11 cellular contexts compared by ENCODE assay signal in the genomic region with DNA sequence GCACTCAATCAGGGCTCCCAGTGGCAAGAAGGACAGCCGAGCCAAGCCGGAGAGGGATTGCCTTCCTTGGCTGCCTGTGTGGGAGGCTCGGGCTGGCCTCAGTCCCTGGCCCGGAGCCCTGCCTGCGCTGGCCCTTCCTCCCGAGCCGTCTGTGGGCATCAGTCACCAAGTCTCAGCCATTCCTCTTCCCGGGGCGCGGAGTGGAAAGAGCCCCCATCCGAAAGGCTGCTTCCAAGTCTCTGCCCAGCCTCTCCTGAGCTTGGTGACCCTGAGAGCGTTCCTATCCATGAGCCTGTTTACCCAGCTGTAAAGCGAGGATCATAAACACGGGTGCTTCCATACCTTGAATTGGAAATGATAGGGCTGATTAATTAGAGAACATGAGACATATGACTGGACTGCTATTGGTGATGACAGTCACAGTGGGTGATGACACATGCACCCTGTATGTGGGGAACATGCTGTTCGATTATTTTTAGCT. TPM values are rescaled to one million over a fixed set of nuclear protein-coding genes. Genes with fewer than 3 reads are reported as not detected.
DNase-seq lines count a peak whose midpoint lies in the region; ATAC-seq and TF ChIP-seq lines count a peak whose summit lies in the region.
"Had no signal": no experiment of that assay in that cellular context is flagged by ENCODE, and none has a peak within 500 bp of the region (broad histone marks: within the 10 kb centered on the region; RNA-seq: fewer than 3 reads in every experiment).

No MANE protein-coding gene starts in this region.

- TF ChIP-seq CTCF in cardiac fibroblast (IDR thresholded peaks at IDR 0.05; ENCODE audit: low read depth, low read length) (no peak), thyroid gland (IDR thresholded peaks at IDR 0.05) (no peak)

- no peak overlapping the region for H3K27ac ChIP-seq in thyroid gland
- H3K27ac ChIP-seq: epithelial cell of prostate had no signal

- no peaks in the 10 kb centered on the region for H3K9me3 ChIP-seq in thyroid gland

- 22 to 26% methylated on average over 7 to 9 of the region's 15 CpGs for WGBS in thyroid gland, 2 donors

- DNase-seq in NCI-H1105 treated with DMSO at 0.1 percent for 48 hours (lab: John Stamatoyannopoulos, UW) (peak; percentile 15), NCI-H1105 (lab: John Stamatoyannopoulos, UW) (no peak), cardiac fibroblast (ENCODE audit: low read depth in 2 of 2) (peak; percentile 54 to 70), medulla oblongata (ENCODE audit: extremely low spot score) (peak; percentile 57), thyroid gland (peak; percentile 89 to 92), posterior vena cava (ENCODE audit: low spot score) (no peak)
- DNase-seq in stimulated activated naive CD4-positive, alpha-beta T cell treated with Interleukin-2 at 50 U/mL for 16 hours (lab: John Stamatoyannopoulos, UW) = no peak
- DNase-seq: activated CD4-positive, alpha-beta T cell treated with anti-CD3 and anti-CD28 coated beads for 4 hours; activated naive CD4-positive, alpha-beta T cell treated with anti-CD3 and anti-CD28 coated beads, Interleukin-2, amount 50 U/mL, for 16 hours had no signal

- TF ChIP-seq POLR2A in thyroid gland (IDR thresholded peaks at IDR 0.05) = no peak

- H3K4me3 ChIP-seq in cardiac fibroblast (replicated peaks in 1 of 2; ENCODE audit: low read depth in 2 of 2, low read length in 2 of 2) (no peak overlapping the region), thyroid gland (replicated peaks in 1 of 3) (no peak overlapping the region)

- no peaks in the 10 kb centered on the region for H3K36me3 ChIP-seq in thyroid gland

- H3K4me1 ChIP-seq in thyroid gland = peaks cover 13 to 55% of the 10 kb centered on the region in 2 donors

- no peaks in the 10 kb centered on the region for H3K27me3 ChIP-seq in thyroid gland

- ATAC-seq in GM19452 (IDR thresholded peaks at IDR 0.05; ENCODE audit: unreplicated experiment) = no peak

- intact Hi-C loops in thyroid gland (cut with DNase I) (no loop called here), posterior vena cava (cut with DNase I) (no loop called here)

RNA-seq across cellular contexts. Expression of a gene that starts 59.1 kb away (rescaled TPM):
- total RNA-seq in thyroid gland = 100 to 1,000 TPM in 1 of 4 donors, 10 to 100 TPM in 3; 39.1 to 275 (median 71.6) TPM
- total RNA-seq in posterior vena cava = 10 to 100 TPM; 45.5 to 50.9 TPM

Comparison
In these comparisons a context has a peak if more than half of its experiments do, and no peak if none do; other contexts are left out.
1. DNase-seq: peak in NCI-H1105 treated with DMSO at 0.1 percent for 48 hours (single experiment), cardiac fibroblast (2 of 2), medulla oblongata (single experiment) and thyroid gland (2 of 2); none in NCI-H1105 (single experiment), posterior vena cava (single experiment) and stimulated activated naive CD4-positive, alpha-beta T cell treated with Interleukin-2 at 50 U/mL for 16 hours (single experiment).